In genomic region chr12:123233505-123234299, GRCh38 we compare ENCODE assay signal across 8 cellular contexts. TPM values are rescaled to one million over a fixed set of nuclear protein-coding genes. Genes with fewer than 3 reads are reported as not detected.
DNase-seq lines count a peak whose midpoint lies in the region; ATAC-seq and TF ChIP-seq lines count a peak whose summit lies in the region.

No MANE protein-coding gene starts in this region.

- H3K9me3 Mint-ChIP-seq in activated CD8-positive, alpha-beta memory T cell treated with anti-CD3 and anti-CD28 coated beads, Interleukin-2, amount 10 ng/mL, durations not matched to agents 7 days and 5 days (ENCODE audit: low read depth) = no peaks in the 10 kb centered on the region

- DNase-seq in activated CD8-positive, alpha-beta memory T cell treated with anti-CD3 and anti-CD28 coated beads, Interleukin-2, amount 10 ng/mL, durations not matched to agents 7 days and 5 days = peak; percentile 53
- DNase-seq in activated CD8-positive, alpha-beta memory T cell treated with anti-CD3 and anti-CD28 coated beads for 24 hours = no peak
- DNase-seq in left cardiac atrium = no peak
- DNase-seq in skeletal muscle cell (ENCODE audit: low read depth) = no peak
- DNase-seq in RPMI8226 = no peak

- H3K4me3 ChIP-seq in WI38 (ENCODE audit: low read depth, low read length) = peak overlapping the region; percentile 96
- peak overlapping the region; percentile 96 for H3K4me3 ChIP-seq in skeletal muscle cell (ENCODE audit: low read depth, low read length)

- intact Hi-C loops in left cardiac atrium (cut with DNase I) = loop anchor here (5.0 to 10.0 kb wide), 2 partner anchors 189 to 256 kb away; partner anchors contain the start of gene OGFOD2 (in 1 of the 2)

- CTCF ChIA-PET in activated CD8-positive, alpha-beta memory T cell treated with anti-CD3 and anti-CD28 coated beads, Interleukin-2, amount 10 ng/mL, durations not matched to agents 7 days and 5 days (lab: Charles Lee) = interaction anchor here (0.9 to 5.9 kb wide), 12 partner anchors 9 to 398 kb away, joined by 3 to 43 read pairs (median 4); partner anchors contain the start of gene OGFOD2

- peak; percentile 17 for ATAC-seq in activated CD8-positive, alpha-beta memory T cell treated with anti-CD3 and anti-CD28 coated beads, Interleukin-2, amount 10 ng/mL, durations not matched to agents 7 days and 5 days
- ATAC-seq in HG03175 (IDR thresholded peaks at IDR 0.05; ENCODE audit: unreplicated experiment) (peak; percentile 11), left cardiac atrium (peak; percentile 1 to 28), GM18519 (IDR thresholded peaks at IDR 0.05; ENCODE audit: low FRiP score, unreplicated experiment) (no peak)

- H3K4me3 Mint-ChIP-seq in activated CD8-positive, alpha-beta memory T cell treated with anti-CD3 and anti-CD28 coated beads, Interleukin-2, amount 10 ng/mL, durations not matched to agents 7 days and 5 days = peak overlapping the region; percentile 98

- peaks cover 43% of the 10 kb centered on the region for H3K36me3 Mint-ChIP-seq in activated CD8-positive, alpha-beta memory T cell treated with anti-CD3 and anti-CD28 coated beads, Interleukin-2, amount 10 ng/mL, durations not matched to agents 7 days and 5 days

- H3K27ac Mint-ChIP-seq in activated CD8-positive, alpha-beta memory T cell treated with anti-CD3 and anti-CD28 coated beads, Interleukin-2, amount 10 ng/mL, durations not matched to agents 7 days and 5 days = peak overlapping the region; percentile 98

- H3K27me3 Mint-ChIP-seq in activated CD8-positive, alpha-beta memory T cell treated with anti-CD3 and anti-CD28 coated beads, Interleukin-2, amount 10 ng/mL, durations not matched to agents 7 days and 5 days = no peaks in the 10 kb centered on the region

- TF ChIP-seq CTCF in WI38 (IDR thresholded peaks at IDR 0.05; ENCODE audit: low read depth, low read length) = no peak

- peaks cover 64% of the 10 kb centered on the region for H3K4me1 Mint-ChIP-seq in activated CD8-positive, alpha-beta memory T cell treated with anti-CD3 and anti-CD28 coated beads, Interleukin-2, amount 10 ng/mL, durations not matched to agents 7 days and 5 days

RNA-seq across cellular contexts. Expression of gene MTRFR, which starts 0.5 kb away (rescaled TPM):
- 10 to 100 TPM; 29.5 to 31.7 TPM for total RNA-seq in activated CD8-positive, alpha-beta memory T cell treated with anti-CD3 and anti-CD28 coated beads, Interleukin-2, amount 10 ng/mL, durations not matched to agents 7 days and 5 days
- 10 to 100 TPM in 1 of 2 donors, 1 to 10 TPM in 1; 8.1 to 10.9 TPM for total RNA-seq in left cardiac atrium

RNA-seq across cellular contexts. Expression of gene MPHOSPH9, which starts 0.8 kb away (rescaled TPM):
- total RNA-seq in activated CD8-positive, alpha-beta memory T cell treated with anti-CD3 and anti-CD28 coated beads, Interleukin-2, amount 10 ng/mL, durations not matched to agents 7 days and 5 days = 100 to 1,000 TPM; 129 to 186 TPM
- total RNA-seq in left cardiac atrium = 10 to 100 TPM; 23.4 to 27.9 TPM

RNA-seq across cellular contexts. Expression of gene CDK2AP1, which starts 38.0 kb away (rescaled TPM):
- 10 to 100 TPM; 30.5 to 48.5 TPM for total RNA-seq in activated CD8-positive, alpha-beta memory T cell treated with anti-CD3 and anti-CD28 coated beads, Interleukin-2, amount 10 ng/mL, durations not matched to agents 7 days and 5 days
- 10 to 100 TPM; 96.6 to 97.7 TPM for total RNA-seq in left cardiac atrium

Comparison
In these comparisons a context has a peak if more than half of its experiments do, and no peak if none do; other contexts are left out.
1. RNA of gene MPHOSPH9, which starts 0.8 kb away (total RNA-seq): 129 to 186 TPM in activated CD8-positive, alpha-beta memory T cell treated with anti-CD3 and anti-CD28 coated beads, Interleukin-2, amount 10 ng/mL, durations not matched to agents 7 days and 5 days; 23.4 to 27.9 TPM in left cardiac atrium; every median in the first group is over 4 times any median in the second.